ENCODE assay signal across 8 cellular contexts in genomic region chr15:90957791-90958190, GRCh38. TPM values are rescaled to one million over a fixed set of nuclear protein-coding genes. Genes with fewer than 3 reads are reported as not detected.
DNase-seq lines count a peak whose midpoint lies in the region; ATAC-seq and TF ChIP-seq lines count a peak whose summit lies in the region.
"Had no signal": no experiment of that assay in that cellular context is flagged by ENCODE, and none has a peak within 500 bp of the region (broad histone marks: within the 10 kb centered on the region; RNA-seq: fewer than 3 reads in every experiment).

No MANE protein-coding gene starts in this region.

- no peaks in the 10 kb centered on the region for H3K9me2 ChIP-seq in GM23338 (ENCODE audit: insufficient read depth)

- peaks cover 17% of the 10 kb centered on the region; the same call in 1 of the 2 replicates for H3F3A ChIP-seq in GM23338 (replicated peaks; ENCODE audit: low read depth)

- no peaks in the 10 kb centered on the region for H3K9me3 ChIP-seq in sigmoid colon

- H3K27ac Mint-ChIP-seq in GM23338, result peak overlapping the region; percentile 71

- TF ChIP-seq CTCF in GM23338 (conservative IDR thresholded peaks at IDR 0.05; ENCODE audit: low read depth in 2 of 2), result no peak
- no peak for TF ChIP-seq CTCF in WI38 (IDR thresholded peaks at IDR 0.05; ENCODE audit: low read depth, low read length)
- TF ChIP-seq CTCF in fibroblast of mammary gland (conservative IDR thresholded peaks at IDR 0.05; ENCODE audit: control insufficient read depth, insufficient read depth, low read depth, low read length), result no peak
- TF ChIP-seq CTCF in sigmoid colon (IDR thresholded peaks at IDR 0.05), result no peak

- no peak for TF ChIP-seq POLR2A in sigmoid colon (IDR thresholded peaks at IDR 0.05)

- DNase-seq in GM23338 (ENCODE audit: low spot score) (no peak), fibroblast of mammary gland (ENCODE audit: low read depth) (no peak), sigmoid colon (no peak), Kasumi-1 (lab: John Stamatoyannopoulos, UW) (no peak), COLO668 (lab: John Stamatoyannopoulos, UW; ENCODE audit: unreplicated experiment) (no peak)
- DNase-seq: NCI-H226 had no signal

- H3K36me3 Mint-ChIP-seq in GM23338 (ENCODE audit: low read depth), result peaks cover 40% of the 10 kb centered on the region

- H3K4me2 ChIP-seq in GM23338, result peak overlapping the region; percentile 84

- H3K27ac ChIP-seq in GM23338 (ENCODE audit: low read depth), result no peak overlapping the region
- H3K27ac ChIP-seq in sigmoid colon, result peak overlapping the region; percentile 78 to 86 (median 81)

- H3K27me3 Mint-ChIP-seq in GM23338 (ENCODE audit: insufficient read depth, low read depth, poor library complexity), result peaks cover 19% of the 10 kb centered on the region

- H4K20me1 ChIP-seq in GM23338 (replicated peaks; ENCODE audit: insufficient read depth), result 0 out of 2 replicates have a peak, but pooled peaks cover 5% of the 10 kb centered on the region

- intact Hi-C loops in sigmoid colon (cut with DNase I), result loop anchor here (2.0 to 5.0 kb wide), 2 partner anchors 37 to 315 kb away; partner anchors contain the start of gene PRC1

- peak overlapping the region; percentile 80 for H3K4me3 Mint-ChIP-seq in GM23338

- 83 to 89% methylated on average over 6 of the region's 6 CpGs for WGBS in sigmoid colon, 2 donors

- H3K4me1 ChIP-seq in GM23338 (ENCODE audit: insufficient read depth) (peaks cover 13% of the 10 kb centered on the region), sigmoid colon (peaks cover 0 to 56% (median 49%) of the 10 kb centered on the region in 4 donors)

- H3K79me2 ChIP-seq in GM23338 (replicated peaks; ENCODE audit: insufficient read depth), result no peaks in the 10 kb centered on the region

- H3K4me1 Mint-ChIP-seq in GM23338, result peaks cover 10% of the 10 kb centered on the region

- peak overlapping the region; percentile 74; the same call in 1 of the 2 replicates for H2AFZ ChIP-seq in GM23338

- H3K27me3 ChIP-seq in GM23338 (ENCODE audit: insufficient read depth) (no peaks in the 10 kb centered on the region), sigmoid colon (no peaks in the 10 kb centered on the region)

- no peak for ATAC-seq in GM23338
- ATAC-seq in GM18502 (IDR thresholded peaks at IDR 0.05; ENCODE audit: poor library complexity, unreplicated experiment), result no peak

- H3K36me3 ChIP-seq in GM23338 (ENCODE audit: insufficient read depth) (peaks cover 4% of the 10 kb centered on the region), sigmoid colon (peaks cover 6 to 31% (median 23%) of the 10 kb centered on the region in 4 donors)

- H3K9me3 Mint-ChIP-seq in GM23338, result no peaks in the 10 kb centered on the region; the same call in 2 of the 3 replicates

- no peak for TF ChIP-seq EP300 in sigmoid colon (IDR thresholded peaks at IDR 0.05)

- H3K4me3 ChIP-seq in GM23338 (peak overlapping the region; percentile 75), WI38 (ENCODE audit: low read depth, low read length) (peak overlapping the region; percentile 59; the same call in 1 of the 2 replicates), fibroblast of mammary gland (ENCODE audit: control insufficient read depth, low read depth, low read length) (peak overlapping the region; percentile 44), sigmoid colon (peak overlapping the region in 3 of 4 donors; percentile 56 to 77 (median 68))

TF ChIP-seq in GM23338, 12 proteins besides CTCF, POLR2A, EP300 and RAD21:
- no peak for TF ChIP-seq EZH2phosphoT487 (IDR thresholded peaks at IDR 0.05; ENCODE audit: unreplicated experiment)
- no peak for TF ChIP-seq ZNF114 (CRISPR knock-in tag; IDR thresholded peaks at IDR 0.05)
- TF ChIP-seq POLR2AphosphoS5 (IDR thresholded peaks at IDR 0.05; ENCODE audit: low read depth), result no peak
- no peak for TF ChIP-seq REST (IDR thresholded peaks at IDR 0.05; ENCODE audit: unreplicated experiment)
- TF ChIP-seq ZNF331 (CRISPR knock-in tag; IDR thresholded peaks at IDR 0.05; ENCODE audit: low read depth), result no peak
- TF ChIP-seq ETS1 (IDR thresholded peaks at IDR 0.05), result no peak
- no peak for TF ChIP-seq STAT1 (IDR thresholded peaks at IDR 0.05; ENCODE audit: unreplicated experiment)
- no peak for TF ChIP-seq NANOG (IDR thresholded peaks at IDR 0.05; ENCODE audit: borderline replicate concordance)
- TF ChIP-seq CREB1 (CRISPR knock-in tag; IDR thresholded peaks at IDR 0.05; ENCODE audit: low read depth), result no peak

RNA-seq across cellular contexts. Expression of gene RCCD1, which starts 3.1 kb away (rescaled TPM):
- 16.4 and 17.1 TPM in 2 replicates for total RNA-seq in GM23338 (2014; rRNA removed; shearing (Covaris generic))
- polyA plus RNA-seq in GM23338 (2016; fragmentation: Nextera tagmentation; extraction: Ambion mirVana) (10.8 and 14.3 TPM in 2 replicates), sigmoid colon (10 to 100 TPM in 1 of 3 donors, 1 to 10 TPM in 2; 4.2 to 11.8 (median 6.7) TPM)
- total RNA-seq in sigmoid colon, result 1 to 10 TPM; 5.2 to 8.0 (median 6.7) TPM

RNA-seq across cellular contexts. Expression of gene UNC45A, which starts 22.7 kb away (rescaled TPM):
- total RNA-seq in GM23338 (2014; rRNA removed; shearing (Covaris generic)), result 86.8 and 87.5 TPM in 2 replicates
- polyA plus RNA-seq in GM23338 (2016; fragmentation: Nextera tagmentation; extraction: Ambion mirVana) (35.9 and 40.2 TPM in 2 replicates), sigmoid colon (10 to 100 TPM; 28.8 to 50.4 (median 31.4) TPM)
- 10 to 100 TPM; 36.0 to 63.5 (median 60.2) TPM for total RNA-seq in sigmoid colon

RNA-seq across cellular contexts. Expression of gene HDDC3, which starts 25.4 kb away (rescaled TPM):
- 9.1 and 19.0 TPM in 2 replicates for total RNA-seq in GM23338 (2014; rRNA removed; shearing (Covaris generic))
- polyA plus RNA-seq in GM23338 (2016; fragmentation: Nextera tagmentation; extraction: Ambion mirVana) (16.0 and 17.4 TPM in 2 replicates), sigmoid colon (10 to 100 TPM; 19.1 to 27.0 (median 24.0) TPM)
- total RNA-seq in sigmoid colon, result 10 to 100 TPM in 1 of 4 donors, 1 to 10 TPM in 3; 5.2 to 10.7 (median 7.0) TPM

RNA-seq across cellular contexts. Expression of gene PRC1, which starts 36.5 kb away (rescaled TPM):
- total RNA-seq in GM23338 (2014; rRNA removed; shearing (Covaris generic)), result 93.1 and 102 TPM in 2 replicates
- 148 and 150 TPM in 2 replicates for polyA plus RNA-seq in GM23338 (2016; fragmentation: Nextera tagmentation; extraction: Ambion mirVana)
- total RNA-seq in sigmoid colon, result 10 to 100 TPM in 1 of 4 donors, 1 to 10 TPM in 3; 1.8 to 13.8 (median 6.4) TPM
- 10 to 100 TPM in 2 of 3 donors, 1 to 10 TPM in 1; 4.8 to 44.2 (median 12.3) TPM for polyA plus RNA-seq in sigmoid colon

RNA-seq across cellular contexts. Expression of gene MAN2A2, which starts 54.7 kb away (rescaled TPM):
- 3.5 and 17.1 TPM in 2 replicates for total RNA-seq in GM23338 (2014; rRNA removed; shearing (Covaris generic))
- 8.0 and 8.2 TPM in 2 replicates for polyA plus RNA-seq in GM23338 (2016; fragmentation: Nextera tagmentation; extraction: Ambion mirVana)
- 10 to 100 TPM; 27.2 to 57.6 (median 38.4) TPM for total RNA-seq in sigmoid colon
- polyA plus RNA-seq in sigmoid colon, result 10 to 100 TPM in 1 of 3 donors, 1 to 10 TPM in 2; 3.7 to 31.0 (median 4.8) TPM
